ENCODE assay signal across 13 cellular contexts in the genomic region with DNA sequence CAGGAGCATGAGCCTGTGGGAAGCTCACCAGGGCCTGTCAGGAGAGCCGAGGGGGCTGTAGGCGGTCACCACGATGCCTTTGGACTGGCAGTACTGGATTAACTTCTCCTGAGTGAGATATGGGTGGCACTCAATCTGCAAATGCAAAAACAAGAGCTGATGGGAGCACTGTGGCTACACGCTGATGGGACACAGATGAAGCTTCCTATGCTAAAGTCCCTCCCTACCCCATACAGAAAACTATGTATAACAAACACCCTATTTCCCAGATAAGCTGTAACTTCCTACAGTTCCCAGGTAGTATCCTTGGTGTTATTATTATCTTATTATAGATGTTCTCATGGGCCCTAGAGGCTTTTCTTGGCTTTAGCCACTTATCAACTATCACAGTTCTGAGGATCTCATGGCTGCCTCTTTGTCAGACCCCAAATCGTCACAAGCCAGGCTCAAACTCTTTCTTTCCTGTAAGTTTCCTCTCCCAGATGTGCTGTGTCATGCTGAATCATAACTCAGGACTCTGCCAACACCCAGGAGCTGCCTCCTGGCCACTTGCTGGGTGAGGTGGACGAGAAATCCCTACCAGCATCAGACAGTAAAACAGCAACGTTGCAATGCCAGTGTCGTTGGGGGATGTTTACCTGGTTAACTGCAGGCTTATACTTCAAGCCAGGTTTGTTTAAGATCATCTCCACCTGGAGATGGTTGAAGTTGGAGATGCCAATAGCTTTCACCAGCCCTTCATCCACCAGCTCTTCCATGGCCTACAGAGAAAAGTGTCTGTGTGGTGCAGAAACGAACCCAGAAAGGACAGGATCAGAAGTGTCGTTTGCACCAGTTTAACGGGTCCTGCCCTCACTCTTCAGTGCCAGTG. TPM values are rescaled to one million over a fixed set of nuclear protein-coding genes. Genes with fewer than 3 reads are reported as not detected.
A peak's percentile ranks its signal among the peaks of the same experiment; 100 is the strongest.
DNase-seq lines count a peak whose midpoint lies in the region; ATAC-seq and TF ChIP-seq lines count a peak whose summit lies in the region.
"Had no signal": no experiment of that assay in that cellular context is flagged by ENCODE, and none has a peak within 500 bp of the region (broad histone marks: within the 10 kb centered on the region; RNA-seq: fewer than 3 reads in every experiment).

No MANE protein-coding gene starts in this region.

- H3K9me3 ChIP-seq in IMR-90 (ENCODE audit: control insufficient read depth, insufficient read depth, low read length) (no peaks in the 10 kb centered on the region), Karpas-422 (ENCODE audit: low read length) (no peaks in the 10 kb centered on the region)
- H3K9me3 ChIP-seq: pancreas, tibial artery had no signal

- ATAC-seq in IMR-90 (ENCODE audit: low read depth) (peak; percentile 83), HG02678 (IDR thresholded peaks at IDR 0.05; ENCODE audit: unreplicated experiment) (no peak), left colon (no peak)
- ATAC-seq: pancreas had no signal

- H3K23ac ChIP-seq in IMR-90 (ENCODE audit: low read depth, low read length): peak overlapping the region; percentile 95

- peak overlapping the region; percentile 19; the same call in 1 of the 2 replicates for H3K9ac ChIP-seq in IMR-90 (ENCODE audit: low read depth, low read length)
- H3K9ac ChIP-seq in Karpas-422 (ENCODE audit: low read length): no peak overlapping the region

- no peak for TF ChIP-seq RAD21 in IMR-90 (IDR thresholded peaks at IDR 0.05; ENCODE audit: low read length)

- no peak for TF ChIP-seq POLR2A in IMR-90 (IDR thresholded peaks at IDR 0.05; ENCODE audit: low read depth, low read length)

- peak overlapping the region; percentile 77 for H2AFZ ChIP-seq in IMR-90 (replicated peaks; ENCODE audit: low read length, poor library complexity)
- H2AFZ ChIP-seq in Karpas-422 (ENCODE audit: low read length): no peak overlapping the region

- dilution Hi-C loops in IMR-90 (cut with HindIII; ENCODE audit: low sequenced_read_pairs, unreplicated experiment): no loop called here

- H4K8ac ChIP-seq in IMR-90 (ENCODE audit: low read depth in 2 of 2, low read length in 2 of 2): peak overlapping the region; percentile 96 to 97

- WGBS in IMR-90 (ENCODE audit: extremely low coverage in 2 of 2, insufficient read length in 1 of 2), 2 experiments: no CpG with 5 or more reads among the region's 11 CpGs

- H3K4me1 ChIP-seq in IMR-90 (ENCODE audit: control insufficient read depth, insufficient read depth, low read length): peaks cover 34% of the 10 kb centered on the region
- H3K4me1 ChIP-seq in Karpas-422 (ENCODE audit: low read length): no peaks in the 10 kb centered on the region
- H3K4me1 ChIP-seq: pancreas, tibial artery had no signal

- POLR2A ChIA-PET in IMR-90 (lab: Charles Lee; ENCODE audit: unreplicated experiment): no interaction called here

- peaks cover 42% of the 10 kb centered on the region for H3K9me1 ChIP-seq in IMR-90 (ENCODE audit: insufficient read depth, low read length)

- TF ChIP-seq CTCF in IMR-90 (conservative IDR thresholded peaks at IDR 0.05; ENCODE audit: low read depth, low read length): no peak
- no peak for TF ChIP-seq CTCF in kidney epithelial cell (IDR thresholded peaks at IDR 0.05; ENCODE audit: insufficient read depth, low read length, poor library complexity, severe bottlenecking)

- H3K27ac ChIP-seq in IMR-90 (ENCODE audit: insufficient read depth, low read length) (peak overlapping the region; percentile 54), Karpas-422 (ENCODE audit: low read length) (no peak overlapping the region)
- H3K27ac ChIP-seq: pancreas, SK-N-MC, tibial artery had no signal

- H2BK15ac ChIP-seq in IMR-90 (ENCODE audit: low read depth, low read length): peak overlapping the region; percentile 91

- peak overlapping the region; percentile 100 for H4K91ac ChIP-seq in IMR-90 (ENCODE audit: insufficient read depth, low read depth, low read length)

- H4K5ac ChIP-seq in IMR-90 (ENCODE audit: low read depth, low read length): peak overlapping the region; percentile 89

- peak overlapping the region; percentile 98 for H2AK5ac ChIP-seq in IMR-90 (ENCODE audit: low read depth, low read length)

- no TSS peak for BruUV-seq in IMR-90 (replicated peaks; lab: Mats Ljungman, UMichigan)

- no peak overlapping the region for H3K4me2 ChIP-seq in IMR-90 (ENCODE audit: low read depth, low read length)
- H3K4me2 ChIP-seq in Karpas-422 (ENCODE audit: low read depth, low read length, poor library complexity, severe bottlenecking): no peak overlapping the region

- peak overlapping the region; percentile 90 for H2AK9ac ChIP-seq in IMR-90 (replicated peaks; ENCODE audit: low read depth, low read length, poor library complexity)

- H3K79me1 ChIP-seq in IMR-90 (ENCODE audit: low read depth in 1 of 2, low read length in 2 of 2): peaks cover 23 to 59% of the 10 kb centered on the region in 2 experiments; a peak in 3 of 4 replicates

- peak overlapping the region; percentile 77; the same call in 1 of the 2 replicates for H3K56ac ChIP-seq in IMR-90 (ENCODE audit: extremely low read depth, insufficient read depth, low read length)

- H3K18ac ChIP-seq in IMR-90 (ENCODE audit: low read depth, low read length): peak overlapping the region; percentile 85

- H4K20me1 ChIP-seq in IMR-90 (ENCODE audit: insufficient read depth, low read length) (no peaks in the 10 kb centered on the region), Karpas-422 (ENCODE audit: insufficient read depth, low read depth, low read length) (no peaks in the 10 kb centered on the region)

- H2BK120ac ChIP-seq in IMR-90 (ENCODE audit: low read depth, low read length): peak overlapping the region; percentile 96

- H3K79me2 ChIP-seq in Karpas-422 (ENCODE audit: low read length): peaks cover 24% of the 10 kb centered on the region

- CTCF ChIA-PET in IMR-90 (lab: Yijun Ruan, JAX): interaction anchor here (0.9 to 1.5 kb wide), 5 partner anchors 9 to 98 kb away, joined by 3 to 8 read pairs (median 3); no protein-coding TSS in a partner anchor

- in situ Hi-C loops in IMR-90 (cut with MboI; ENCODE audit: low sequenced_read_pairs): no loop called here

- peak overlapping the region; percentile 92 for H2BK5ac ChIP-seq in IMR-90 (ENCODE audit: low read depth, low read length, poor library complexity, severe bottlenecking)

- H3K36me3 ChIP-seq in IMR-90 (ENCODE audit: control insufficient read depth, insufficient read depth, low read length): peaks cover 61% of the 10 kb centered on the region
- peaks cover 3% of the 10 kb centered on the region for H3K36me3 ChIP-seq in kidney epithelial cell (ENCODE audit: control insufficient read depth, insufficient read depth, low read length)
- peaks cover 12% of the 10 kb centered on the region; the same call in 1 of the 2 replicates for H3K36me3 ChIP-seq in Karpas-422 (ENCODE audit: insufficient read depth, low read length)

- peak overlapping the region; percentile 98 for H3K4ac ChIP-seq in IMR-90 (ENCODE audit: low read depth, low read length)

- H3K14ac ChIP-seq in IMR-90 (replicated peaks; ENCODE audit: low read depth, low read length): peak overlapping the region; percentile 91

- H3K9me2 ChIP-seq in Karpas-422 (replicated peaks; ENCODE audit: insufficient read depth, low read length): no peaks in the 10 kb centered on the region

- H3K4me3 ChIP-seq in IMR-90 (ENCODE audit: insufficient read depth, low read depth, low read length) (no peak overlapping the region), kidney epithelial cell (ENCODE audit: low read depth, low read length) (no peak overlapping the region), Karpas-422 (ENCODE audit: low read length) (no peak overlapping the region)
- H3K4me3 ChIP-seq: pancreas, SK-N-MC, tibial artery had no signal

- intact Hi-C loops in IMR-90 (cut with micrococcal nuclease) (no loop called here), left colon (cut with DNase I, micrococcal nuclease) (no loop called here)

- peak overlapping the region; percentile 96 for H2BK20ac ChIP-seq in IMR-90 (ENCODE audit: low read depth, low read length)

- H3K27me3 ChIP-seq in IMR-90 (ENCODE audit: control insufficient read depth, insufficient read depth, low read length): no peaks in the 10 kb centered on the region
- H3K27me3 ChIP-seq in kidney epithelial cell (ENCODE audit: control insufficient read depth, insufficient read depth, low read length): no peaks in the 10 kb centered on the region
- no peaks in the 10 kb centered on the region for H3K27me3 ChIP-seq in Karpas-422 (ENCODE audit: low read length)
- H3K27me3 ChIP-seq: pancreas, tibial artery had no signal

- DNase-seq in AG20443 (ENCODE audit: low spot score): peak; percentile 91
- peak; percentile 96 for DNase-seq in IMR-90
- peak; percentile 60 for DNase-seq in amniotic stem cell (lab: John Stamatoyannopoulos, UW)
- DNase-seq in kidney epithelial cell (ENCODE audit: low read depth): peak; percentile 59
- no peak for DNase-seq in left colon
- no peak for DNase-seq in NCI-H2029 (lab: John Stamatoyannopoulos, UW)
- DNase-seq in Karpas-422: no peak
- DNase-seq: caudate nucleus, DMS 273 treated with DMSO at 0.1 percent for 48 hours, pancreas, tibial artery had no signal

TF ChIP-seq in IMR-90, 13 proteins besides CTCF, POLR2A, EP300 and RAD21 (continues in another document):
- no peak for TF ChIP-seq SMC3 (IDR thresholded peaks at IDR 0.05; ENCODE audit: low read depth, low read length)
- TF ChIP-seq, protein P1, sequence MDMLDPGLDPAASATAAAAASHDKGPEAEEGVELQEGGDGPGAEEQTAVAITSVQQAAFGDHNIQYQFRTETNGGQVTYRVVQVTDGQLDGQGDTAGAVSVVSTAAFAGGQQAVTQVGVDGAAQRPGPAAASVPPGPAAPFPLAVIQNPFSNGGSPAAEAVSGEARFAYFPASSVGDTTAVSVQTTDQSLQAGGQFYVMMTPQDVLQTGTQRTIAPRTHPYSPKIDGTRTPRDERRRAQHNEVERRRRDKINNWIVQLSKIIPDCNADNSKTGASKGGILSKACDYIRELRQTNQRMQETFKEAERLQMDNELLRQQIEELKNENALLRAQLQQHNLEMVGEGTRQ (IDR thresholded peaks at IDR 0.05; ENCODE audit: low read depth, low read length): no peak
- TF ChIP-seq, protein P2, sequence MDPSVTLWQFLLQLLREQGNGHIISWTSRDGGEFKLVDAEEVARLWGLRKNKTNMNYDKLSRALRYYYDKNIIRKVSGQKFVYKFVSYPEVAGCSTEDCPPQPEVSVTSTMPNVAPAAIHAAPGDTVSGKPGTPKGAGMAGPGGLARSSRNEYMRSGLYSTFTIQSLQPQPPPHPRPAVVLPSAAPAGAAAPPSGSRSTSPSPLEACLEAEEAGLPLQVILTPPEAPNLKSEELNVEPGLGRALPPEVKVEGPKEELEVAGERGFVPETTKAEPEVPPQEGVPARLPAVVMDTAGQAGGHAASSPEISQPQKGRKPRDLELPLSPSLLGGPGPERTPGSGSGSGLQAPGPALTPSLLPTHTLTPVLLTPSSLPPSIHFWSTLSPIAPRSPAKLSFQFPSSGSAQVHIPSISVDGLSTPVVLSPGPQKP (IDR thresholded peaks at IDR 0.05; ENCODE audit: borderline replicate concordance, low read depth, low read length): no peak

RNA-seq across cellular contexts. Expression of a gene that starts 10.3 kb away (rescaled TPM):
- 72.2 and 90.9 TPM in 2 replicates for total RNA-seq in IMR-90 (2012; rRNA removed)
- 184 and 201 TPM in 2 replicates for polyA plus RNA-seq in IMR-90 (2012; rRNA removed)
- 129 and 173 TPM in 2 replicates for polyA plus RNA-seq in IMR-90 (2012; cell fraction: cytosol; rRNA removed)
- 171 and 218 TPM in 2 replicates for polyA plus RNA-seq in IMR-90 (2012; cell fraction: nucleus; rRNA removed; ENCODE audit: low replicate concordance)
- total RNA-seq in kidney epithelial cell: 80.0 and 87.8 TPM in 2 replicates
- 10 to 100 TPM; 12.7 to 26.8 TPM for total RNA-seq in left colon
- 58.4 and 96.2 TPM in 2 replicates for total RNA-seq in Karpas-422 (2014; rRNA removed; shearing (Covaris generic); ENCODE audit: low replicate concordance)

Comparison
In these comparisons a context has a peak if more than half of its experiments do, and no peak if none do; other contexts are left out.
1. DNase-seq: peak in AG20443 (single experiment), IMR-90 (single experiment), amniotic stem cell (single experiment) and kidney epithelial cell (single experiment); none in left colon (0 of 2), NCI-H2029 (single experiment) and Karpas-422 (single experiment).